14 cellular contexts compared by ENCODE assay signal in genomic region chr7:150966002-150966401, GRCh38. TPM values are rescaled to one million over a fixed set of nuclear protein-coding genes. Genes with fewer than 3 reads are reported as not detected.
DNase-seq lines count a peak whose midpoint lies in the region; ATAC-seq and TF ChIP-seq lines count a peak whose summit lies in the region.
"Had no signal": no experiment of that assay in that cellular context is flagged by ENCODE, and none has a peak within 500 bp of the region (broad histone marks: within the 10 kb centered on the region; RNA-seq: fewer than 3 reads in every experiment).

No MANE protein-coding gene starts in this region.

- peaks cover 72% of the 10 kb centered on the region for H4K20me1 ChIP-seq in BLaER1

- no peak for TF ChIP-seq CTCF in mucosa of descending colon (IDR thresholded peaks at IDR 0.05)

- H3K36me3 ChIP-seq in BLaER1 (no peaks in the 10 kb centered on the region), mucosa of descending colon (ENCODE audit: low read depth) (no peaks in the 10 kb centered on the region)

- TF ChIP-seq EP300 in Ishikawa (IDR thresholded peaks at IDR 0.05; ENCODE audit: borderline replicate concordance) = no peak

- H3K27ac ChIP-seq in BLaER1 = no peak overlapping the region

- peak; percentile 27; the same call in 1 of the 2 replicates for TF ChIP-seq RAD21 in Ishikawa (IDR thresholded peaks at IDR 0.05; ENCODE audit: low read depth)

- H3K4me2 ChIP-seq in BLaER1 = peak overlapping the region; percentile 96

- intact Hi-C loops in mucosa of descending colon (cut with DNase I, micrococcal nuclease) = no loop called here

- H3K4me3 ChIP-seq in BLaER1 (no peak overlapping the region), mucosa of descending colon (no peak overlapping the region)

- H3K27me3 ChIP-seq in BLaER1 = no peaks in the 10 kb centered on the region

- no peak for ATAC-seq in GM19397 (IDR thresholded peaks at IDR 0.05; ENCODE audit: unreplicated experiment)
- no peak for ATAC-seq in mucosa of descending colon

- H3K9me3 ChIP-seq in BLaER1 = no peaks in the 10 kb centered on the region
- no peaks in the 10 kb centered on the region for H3K9me3 ChIP-seq in mucosa of descending colon

- H3K9ac ChIP-seq in BLaER1 = no peak overlapping the region

- peak; percentile 49 for DNase-seq in dermis blood vessel endothelial cell
- peak; percentile 76 for DNase-seq in left kidney (ENCODE audit: low read depth, low spot score)
- DNase-seq in midbrain (lab: John Stamatoyannopoulos, UW) = no peak
- no peak for DNase-seq in DMS153 (lab: John Stamatoyannopoulos, UW)
- DNase-seq in mucosa of descending colon = no peak
- DNase-seq: activated CD4-positive, alpha-beta T cell treated with anti-CD3 and anti-CD28 coated beads for 48 hours; activated naive CD4-positive, alpha-beta T cell treated with anti-CD3 and anti-CD28 coated beads, Interleukin-2, amount 50 U/mL, for 16 hours; NCI-H2081 treated with DMSO at 0.1 percent for 48 hours; SIG-M5; stimulated activated CD4-positive, alpha-beta T cell treated with anti-CD3 and anti-CD28 coated beads, Interleukin-1b, Interleukin-23, amount 100 ng/mL, for 48 hours had no signal

- H3K4me1 ChIP-seq in BLaER1 (peaks cover 57% of the 10 kb centered on the region), mucosa of descending colon (ENCODE audit: low read depth) (no peaks in the 10 kb centered on the region)

TF ChIP-seq in Ishikawa, 13 proteins besides CTCF, POLR2A, EP300 and RAD21:
- TF ChIP-seq ZBTB7A (IDR thresholded peaks at IDR 0.05; ENCODE audit: low read depth) (no peak), YY1 (IDR thresholded peaks at IDR 0.05; ENCODE audit: low read depth) (no peak), CREB1 (IDR thresholded peaks at IDR 0.05; ENCODE audit: low read depth) (no peak), TAF1 (IDR thresholded peaks at IDR 0.05; ENCODE audit: low read depth) (no peak), FOXM1 (IDR thresholded peaks at IDR 0.05; ENCODE audit: borderline replicate concordance, low read depth) (no peak), REST (IDR thresholded peaks at IDR 0.05; ENCODE audit: low read depth) (no peak), CEBPB (IDR thresholded peaks at IDR 0.05) (no peak), TCF12 (IDR thresholded peaks at IDR 0.05; ENCODE audit: low read depth) (no peak), MAX (IDR thresholded peaks at IDR 0.05) (no peak), EGR1 (IDR thresholded peaks at IDR 0.05) (no peak), USF1 (IDR thresholded peaks at IDR 0.05) (no peak), NFIC (IDR thresholded peaks at IDR 0.05) (no peak), TEAD4 (IDR thresholded peaks at IDR 0.05) (no peak)
TF ChIP-seq in Ishikawa: peak in this region for 0.

RNA-seq across cellular contexts. Expression of gene KCNH2, which starts 12.1 kb away (rescaled TPM):
- total RNA-seq in dermis blood vessel endothelial cell (under 0.01 TPM in 1 of 2 replicates, not detected in the other), mucosa of descending colon (10 to 100 TPM in 1 of 3 donors, 1 to 10 TPM in 2; 2.9 to 87.1 (median 5.3) TPM)

RNA-seq across cellular contexts. Expression of gene NOS3, which starts 24.8 kb away (rescaled TPM):
- 33.4 and 103 TPM in 2 replicates for total RNA-seq in dermis blood vessel endothelial cell
- 1 to 10 TPM; 2.5 to 6.3 (median 6.0) TPM for total RNA-seq in mucosa of descending colon

RNA-seq across cellular contexts. Expression of gene ATG9B, which starts 58.3 kb away (rescaled TPM):
- total RNA-seq in dermis blood vessel endothelial cell = 0.28 TPM in 1 of 2 replicates, not detected in the other
- total RNA-seq in mucosa of descending colon = under 1 TPM; 0.09 to 0.90 (median 0.89) TPM
- total RNA-seq: HT1080 had no signal

Comparison
In these comparisons a context has a peak if more than half of its experiments do, and no peak if none do; other contexts are left out.
1. DNase-seq: peak in dermis blood vessel endothelial cell (single experiment) and left kidney (single experiment); none in midbrain (single experiment), DMS153 (single experiment) and mucosa of descending colon (0 of 3).